ENCODE assay signal across 21 cellular contexts in the genomic region with DNA sequence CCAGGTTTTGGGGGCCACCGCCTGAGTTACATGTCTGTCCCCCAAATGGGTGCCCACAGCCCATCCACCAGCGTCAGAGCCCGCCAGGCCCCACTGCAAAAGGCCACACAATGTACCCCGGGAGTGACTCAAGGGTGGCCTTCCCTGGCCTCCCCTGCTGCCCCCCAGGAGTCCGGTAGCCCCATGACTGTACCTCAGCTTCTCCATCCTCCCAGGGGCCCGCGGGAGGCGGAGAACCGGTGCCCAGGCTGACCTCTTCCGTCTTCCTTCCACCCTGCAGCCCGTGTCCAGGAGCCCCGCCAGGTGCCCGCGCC. TPM values are rescaled to one million over a fixed set of nuclear protein-coding genes. Genes with fewer than 3 reads are reported as not detected.
DNase-seq lines count a peak whose midpoint lies in the region; ATAC-seq, FAIRE-seq and TF ChIP-seq lines count a peak whose summit lies in the region.
"Had no signal": no experiment of that assay in that cellular context is flagged by ENCODE, and none has a peak within 500 bp of the region (broad histone marks: within the 10 kb centered on the region; RNA-seq: fewer than 3 reads in every experiment).

No MANE protein-coding gene starts in this region.

- no peak overlapping the region for H3K4me3 ChIP-seq in H1 (ENCODE audit: extremely low read depth in 1 of 4, insufficient read depth in 2 of 4, low read depth in 3 of 4, low read length in 4 of 4)
- H3K4me3 ChIP-seq in stomach = no peak overlapping the region
- H3K4me3 ChIP-seq: BLaER1, GM12878 had no signal

- WGBS in H1 (ENCODE audit: extremely low coverage in 1 of 2, insufficient coverage in 1 of 2, insufficient read length in 1 of 2, insufficient replicate concordance in 2 of 2, low coverage in 1 of 2, low lambda C conversion rate in 2 of 2, missing lambda C conversion rate in 1 of 2), 2 experiments = 90% methylated on average over 12 of the region's 14 CpGs; no CpG with 5 or more reads in 1 of the 2 experiments
- WGBS in stomach, 5 donors = 44 to 76% (median 63%) methylated on average over 10 to 14 of the region's 14 CpGs

- intact Hi-C loops in stomach (cut with DNase I; ENCODE audit: low total_unique reads) (no loop called here), sciatic nerve (cut with DNase I) (no loop called here)

- H3K4me1 ChIP-seq in H1 (replicated peaks in 1 of 4; ENCODE audit: control insufficient read depth in 3 of 4, insufficient read depth in 4 of 4, low read length in 3 of 4) = peaks cover 0 to 2% (median 0%) of the 10 kb centered on the region in 4 experiments; a peak in 3 of 7 replicates
- peaks cover 20 to 49% (median 43%) of the 10 kb centered on the region in 4 donors for H3K4me1 ChIP-seq in stomach

- no peak overlapping the region for H3K14ac ChIP-seq in H1 (ENCODE audit: insufficient read length)

- no peak overlapping the region for H2BK15ac ChIP-seq in H1 (ENCODE audit: low read length)

- TF ChIP-seq POLR2A in H1 (IDR thresholded peaks at IDR 0.05; ENCODE audit: control extremely low read depth in 1 of 2, low read depth in 2 of 2, low read length in 2 of 2) (no peak; a peak in 1 of 3 replicates), stomach (IDR thresholded peaks at IDR 0.05) (no peak)

- POLR2A ChIA-PET in H1 (lab: Charles Lee; ENCODE audit: partially characterized antibody) = interaction anchor here (1.4 to 2.4 kb wide), 6 partner anchors 9 to 114 kb away, joined by 3 to 9 read pairs (median 5); a partner anchor contains a TSS

- H3K27me3 ChIP-seq in H1 (replicated peaks in 1 of 4; ENCODE audit: control insufficient read depth in 3 of 4, extremely low read depth in 1 of 4, insufficient read depth in 3 of 4, low read length in 3 of 4) (no peaks in the 10 kb centered on the region), stomach (no peaks in the 10 kb centered on the region)
- H3K27me3 ChIP-seq: BLaER1 had no signal

- no peak for TF ChIP-seq EP300 in H1 (IDR thresholded peaks at IDR 0.05; ENCODE audit: borderline replicate concordance in 1 of 2, low read depth in 2 of 2, low read length in 2 of 2)
- TF ChIP-seq EP300 in stomach (IDR thresholded peaks at IDR 0.05) = no peak

- peak overlapping the region; percentile 35; the same call in 1 of the 2 replicates for H4K8ac ChIP-seq in H1 (ENCODE audit: extremely low read depth, insufficient read depth, low read length)

- H3K23ac ChIP-seq in H1 (ENCODE audit: insufficient read length) = no peak overlapping the region

- H3K18ac ChIP-seq in H1 (ENCODE audit: extremely low read depth, low read length) = no peak overlapping the region

- no peak overlapping the region for H2BK12ac ChIP-seq in H1 (ENCODE audit: low read depth, low read length)

- H3K79me2 ChIP-seq in H1 (ENCODE audit: control insufficient read depth in 1 of 2, insufficient read depth in 2 of 2, low read length in 2 of 2) = no peaks in the 10 kb centered on the region

- H3K79me1 ChIP-seq in H1 (ENCODE audit: low read depth, low read length) = no peaks in the 10 kb centered on the region; the same call in 1 of the 2 replicates

- no peak overlapping the region for H2BK120ac ChIP-seq in H1 (replicated peaks; ENCODE audit: low read depth, low read length)

- CTCF ChIA-PET in H1 (lab: Charles Lee; ENCODE audit: partially characterized antibody) = no interaction called here

- ATAC-seq in GM21515 (IDR thresholded peaks at IDR 0.05; ENCODE audit: unreplicated experiment) (no peak), sciatic nerve (no peak)
- ATAC-seq: GM12878 had no signal

- no peak overlapping the region for H2BK5ac ChIP-seq in H1 (ENCODE audit: low read depth, low read length)

- H3K4me2 ChIP-seq in H1 (ENCODE audit: insufficient read depth in 1 of 2, low read depth in 2 of 2, low read length in 2 of 2) = no peak overlapping the region
- H3K4me2 ChIP-seq: BLaER1 had no signal

- no peak overlapping the region for H4K5ac ChIP-seq in H1 (ENCODE audit: insufficient read length, low read depth, low read length)

- FAIRE-seq in H1 (lab: Jason Lieb, UNC) = no peak
- FAIRE-seq: GM12878, HTR-8/SVneo had no signal

- H3K27ac ChIP-seq in 22Rv1 (peak overlapping the region; percentile 60), H1 (ENCODE audit: low read depth, low read length) (no peak overlapping the region), stomach (peak overlapping the region in 4 of 5 donors; percentile 43 to 63 (median 50))
- H3K27ac ChIP-seq: BLaER1 had no signal

- no peaks in the 10 kb centered on the region for H3K23me2 ChIP-seq in H1 (ENCODE audit: low read depth, low read length)

- H3K9ac ChIP-seq in H1 (replicated peaks in 1 of 4; ENCODE audit: extremely low read depth in 1 of 4, low read depth in 3 of 4, low read length in 3 of 4) = no peak overlapping the region
- H3K9ac ChIP-seq: BLaER1 had no signal

- no peak overlapping the region for H4K91ac ChIP-seq in H1 (replicated peaks; ENCODE audit: insufficient read length, low read length)

- H3K56ac ChIP-seq in H1 (replicated peaks; ENCODE audit: insufficient read length, low read depth, low read length) = no peak overlapping the region

- TF ChIP-seq CTCF in 22Rv1 (IDR thresholded peaks at IDR 0.05) (no peak), H1 (IDR thresholded peaks at IDR 0.05; ENCODE audit: control extremely low read depth in 1 of 3, insufficient read depth in 1 of 3, low read depth in 1 of 3, low read length in 3 of 3) (no peak), stomach (IDR thresholded peaks at IDR 0.05) (no peak)

- H2BK20ac ChIP-seq in H1 (ENCODE audit: low read length) = no peak overlapping the region

- peak in 1 of 2 experiments; percentile 57 for DNase-seq in H1 (ENCODE audit: low read depth in 1 of 2, low spot score in 2 of 2)
- no peak for DNase-seq in stomach
- DNase-seq in sciatic nerve (ENCODE audit: low spot score) = no peak
- DNase-seq in Kasumi-1 (lab: John Stamatoyannopoulos, UW) = no peak
- DNase-seq: 8988T; Calu3; CD4-positive, alpha-beta memory T cell; DMS53; DND-41; EL; GOT3; H9; KG1 had no signal

- no peak for TF ChIP-seq RAD21 in H1 (IDR thresholded peaks at IDR 0.05 in 1 of 2, conservative IDR thresholded peaks at IDR 0.05 in 1 of 2; ENCODE audit: low read depth in 2 of 2, low read length in 2 of 2)

- H2AK5ac ChIP-seq in H1 (ENCODE audit: low read depth, low read length) = no peak overlapping the region

- H3K9me3 ChIP-seq in H1 (ENCODE audit: insufficient read depth in 2 of 2, low read depth in 1 of 2, low read length in 1 of 2) = no peaks in the 10 kb centered on the region
- no peaks in the 10 kb centered on the region for H3K9me3 ChIP-seq in stomach
- H3K9me3 ChIP-seq: BLaER1 had no signal

- H2AFZ ChIP-seq in H1 (ENCODE audit: low read length) = no peak overlapping the region

- peaks cover 8 to 15% of the 10 kb centered on the region in 2 experiments for H4K20me1 ChIP-seq in H1 (replicated peaks in 1 of 2; ENCODE audit: control insufficient read depth in 1 of 2, insufficient read depth in 2 of 2, low read length in 2 of 2)

- no peak overlapping the region for H3K4ac ChIP-seq in H1 (replicated peaks; ENCODE audit: insufficient read length, low read depth, low read length)

- H3K36me3 ChIP-seq in H1 (ENCODE audit: control insufficient read depth in 2 of 4, insufficient read depth in 4 of 4, low read length in 3 of 4) (peaks cover 0 to 68% (median 2%) of the 10 kb centered on the region in 4 experiments; a peak in 5 of 8 replicates), stomach (peaks cover 36 to 62% (median 62%) of the 10 kb centered on the region in 4 donors)

RNA-seq across cellular contexts. Expression of a gene that starts 10.5 kb away (rescaled TPM):
- polyA plus RNA-seq in PFSK-1 (2012; ENCODE audit: insufficient read length, low read depth) = 87.6 TPM
- total RNA-seq in H1 (2021; fragmentation: NEBNext Ultra II Directional; extraction: Animal tissue kit (Norgen Biotek cat#: 25700)) = 14.7 and 18.0 TPM in 2 replicates
- polyA plus RNA-seq in H1 (2011; rRNA removed) (4.9 and 11.6 TPM in 2 replicates), stomach (under 1 TPM in 2 of 3 donors, not detected in 1; 0.19 to 0.28 TPM)
- 7.4 TPM for polyA plus RNA-seq in H1 (2011; cell fraction: cytosol; rRNA removed)
- polyA plus RNA-seq in H1 (2011; cell fraction: nucleus; rRNA removed) = 39.9 TPM
- 4.2 to 12.2 TPM (median 10.1 TPM) in 4 replicates for polyA plus RNA-seq in H1 (2012, experiment 1 of 2)
- polyA plus RNA-seq in H1 (2012, experiment 2 of 2) = 3.2 TPM
- 11.0 TPM for polyA plus RNA-seq in H1 (2013, experiment 1 of 2)
- 9.9 TPM for polyA plus RNA-seq in H1 (2013, experiment 2 of 2)
- polyA minus RNA-seq in H1 (2011; rRNA and poly(A)+ RNA removed) = 2.0 and 2.2 TPM in 2 replicates
- 8.2 TPM for polyA minus RNA-seq in H1 (2011; cell fraction: cytosol; rRNA and poly(A)+ RNA removed)
- polyA minus RNA-seq in H1 (2011; cell fraction: nucleus; rRNA and poly(A)+ RNA removed) = 11.6 TPM
- total RNA-seq in stomach (1 to 10 TPM in 2 of 5 donors, not detected in 3; 1.3 to 8.9 TPM), sciatic nerve (2.9 TPM)
- total RNA-seq: CD4-positive, alpha-beta memory T cell had no signal
- polyA plus RNA-seq: CD14-positive monocyte; CD4-positive, alpha-beta memory T cell; IgD-negative memory B cell had no signal

RNA-seq across cellular contexts. Expression of a gene that starts 14.3 kb away (rescaled TPM):
- 582 TPM for polyA plus RNA-seq in PFSK-1 (2012; ENCODE audit: insufficient read length, low read depth)
- total RNA-seq in H1 (2021; fragmentation: NEBNext Ultra II Directional; extraction: Animal tissue kit (Norgen Biotek cat#: 25700)) = 174 and 182 TPM in 2 replicates
- polyA plus RNA-seq in H1 (2011; rRNA removed) = 249 and 338 TPM in 2 replicates
- 142 TPM for polyA plus RNA-seq in H1 (2011; cell fraction: cytosol; rRNA removed)
- polyA plus RNA-seq in H1 (2011; cell fraction: nucleus; rRNA removed) = 120 TPM
- polyA plus RNA-seq in H1 (2012, experiment 1 of 2) = 87.3 to 189 TPM (median 180 TPM) in 4 replicates
- polyA plus RNA-seq in H1 (2012, experiment 2 of 2) = 328 TPM
- 148 TPM for polyA plus RNA-seq in H1 (2013, experiment 1 of 2)
- polyA plus RNA-seq in H1 (2013, experiment 2 of 2) = 145 TPM
- polyA minus RNA-seq in H1 (2011; rRNA and poly(A)+ RNA removed) = 13.4 and 18.6 TPM in 2 replicates
- polyA minus RNA-seq in H1 (2011; cell fraction: cytosol; rRNA and poly(A)+ RNA removed) = 118 TPM
- 40.2 TPM for polyA minus RNA-seq in H1 (2011; cell fraction: nucleus; rRNA and poly(A)+ RNA removed)
- 100 to 1,000 TPM in 2 of 5 donors, 10 to 100 TPM in 3; 26.4 to 905 (median 37.9) TPM for total RNA-seq in stomach
- polyA plus RNA-seq in stomach = 100 to 1,000 TPM; 355 to 508 (median 358) TPM
- total RNA-seq in sciatic nerve = 90.9 TPM

RNA-seq across cellular contexts. Expression of a gene that starts 21.1 kb away (rescaled TPM):
- 102 TPM for polyA plus RNA-seq in PFSK-1 (2012; ENCODE audit: insufficient read length, low read depth)
- total RNA-seq in H1 (2021; fragmentation: NEBNext Ultra II Directional; extraction: Animal tissue kit (Norgen Biotek cat#: 25700)) = 159 and 166 TPM in 2 replicates
- polyA plus RNA-seq in H1 (2011; rRNA removed) (39.8 and 86.0 TPM in 2 replicates), stomach (10 to 100 TPM; 17.0 to 29.2 (median 21.0) TPM)
- 38.5 TPM for polyA plus RNA-seq in H1 (2011; cell fraction: cytosol; rRNA removed)
- 85.2 TPM for polyA plus RNA-seq in H1 (2011; cell fraction: nucleus; rRNA removed)
- 58.2 to 110 TPM (median 92.2 TPM) in 4 replicates for polyA plus RNA-seq in H1 (2012, experiment 1 of 2)
- polyA plus RNA-seq in H1 (2012, experiment 2 of 2) = 90.5 TPM
- 95.6 TPM for polyA plus RNA-seq in H1 (2013, experiment 1 of 2)
- 90.3 TPM for polyA plus RNA-seq in H1 (2013, experiment 2 of 2)
- 10.3 and 14.3 TPM in 2 replicates for polyA minus RNA-seq in H1 (2011; rRNA and poly(A)+ RNA removed)
- polyA minus RNA-seq in H1 (2011; cell fraction: cytosol; rRNA and poly(A)+ RNA removed) = 86.0 TPM
- 55.2 TPM for polyA minus RNA-seq in H1 (2011; cell fraction: nucleus; rRNA and poly(A)+ RNA removed)
- total RNA-seq in stomach (100 to 1,000 TPM in 1 of 5 donors, 10 to 100 TPM in 4; 31.6 to 118 (median 54.6) TPM), sciatic nerve (117 TPM)

RNA-seq across cellular contexts. Expression of a gene that starts 21.7 kb away (rescaled TPM):
- 80.4 TPM for polyA plus RNA-seq in PFSK-1 (2012; ENCODE audit: insufficient read length, low read depth)
- total RNA-seq in H1 (2021; fragmentation: NEBNext Ultra II Directional; extraction: Animal tissue kit (Norgen Biotek cat#: 25700)) = 70.7 and 75.2 TPM in 2 replicates
- polyA plus RNA-seq in H1 (2011; rRNA removed) (45.3 and 71.0 TPM in 2 replicates), stomach (10 to 100 TPM; 43.1 to 65.3 (median 48.8) TPM)
- 71.1 TPM for polyA plus RNA-seq in H1 (2011; cell fraction: cytosol; rRNA removed)
- 143 TPM for polyA plus RNA-seq in H1 (2011; cell fraction: nucleus; rRNA removed)
- 58.3 to 76.3 TPM (median 64.8 TPM) in 4 replicates for polyA plus RNA-seq in H1 (2012, experiment 1 of 2)
- polyA plus RNA-seq in H1 (2012, experiment 2 of 2) = 55.4 TPM
- polyA plus RNA-seq in H1 (2013, experiment 1 of 2) = 44.0 TPM
- polyA plus RNA-seq in H1 (2013, experiment 2 of 2) = 41.8 TPM
- 22.4 and 26.9 TPM in 2 replicates for polyA minus RNA-seq in H1 (2011; rRNA and poly(A)+ RNA removed)
- 44.5 TPM for polyA minus RNA-seq in H1 (2011; cell fraction: cytosol; rRNA and poly(A)+ RNA removed)
- 46.0 TPM for polyA minus RNA-seq in H1 (2011; cell fraction: nucleus; rRNA and poly(A)+ RNA removed)
- total RNA-seq in stomach (100 to 1,000 TPM in 1 of 5 donors, 10 to 100 TPM in 4; 55.1 to 368 (median 82.3) TPM), sciatic nerve (57.2 TPM)

RNA-seq across cellular contexts. Expression of a gene that starts 41.9 kb away (rescaled TPM):
- 430 TPM for polyA plus RNA-seq in PFSK-1 (2012; ENCODE audit: insufficient read length, low read depth)
- total RNA-seq in H1 (2021; fragmentation: NEBNext Ultra II Directional; extraction: Animal tissue kit (Norgen Biotek cat#: 25700)) = 175 TPM in 2 replicates
- polyA plus RNA-seq in H1 (2011; rRNA removed) = 199 and 331 TPM in 2 replicates
- 472 TPM for polyA plus RNA-seq in H1 (2011; cell fraction: cytosol; rRNA removed)
- 581 TPM for polyA plus RNA-seq in H1 (2011; cell fraction: nucleus; rRNA removed)
- 213 to 357 TPM (median 316 TPM) in 4 replicates for polyA plus RNA-seq in H1 (2012, experiment 1 of 2)
- 95.1 TPM for polyA plus RNA-seq in H1 (2012, experiment 2 of 2)
- polyA plus RNA-seq in H1 (2013, experiment 1 of 2) = 151 TPM
- 135 TPM for polyA plus RNA-seq in H1 (2013, experiment 2 of 2)
- polyA minus RNA-seq in H1 (2011; rRNA and poly(A)+ RNA removed) = 44.5 and 56.0 TPM in 2 replicates
- polyA minus RNA-seq in H1 (2011; cell fraction: cytosol; rRNA and poly(A)+ RNA removed) = 77.4 TPM
- 99.9 TPM for polyA minus RNA-seq in H1 (2011; cell fraction: nucleus; rRNA and poly(A)+ RNA removed)
- 100 to 1,000 TPM; 250 to 520 (median 327) TPM for total RNA-seq in stomach
- 100 to 1,000 TPM; 307 to 686 (median 385) TPM for polyA plus RNA-seq in stomach
- total RNA-seq in sciatic nerve = 550 TPM
